19 cellular contexts compared by ENCODE assay signal in the genomic region with DNA sequence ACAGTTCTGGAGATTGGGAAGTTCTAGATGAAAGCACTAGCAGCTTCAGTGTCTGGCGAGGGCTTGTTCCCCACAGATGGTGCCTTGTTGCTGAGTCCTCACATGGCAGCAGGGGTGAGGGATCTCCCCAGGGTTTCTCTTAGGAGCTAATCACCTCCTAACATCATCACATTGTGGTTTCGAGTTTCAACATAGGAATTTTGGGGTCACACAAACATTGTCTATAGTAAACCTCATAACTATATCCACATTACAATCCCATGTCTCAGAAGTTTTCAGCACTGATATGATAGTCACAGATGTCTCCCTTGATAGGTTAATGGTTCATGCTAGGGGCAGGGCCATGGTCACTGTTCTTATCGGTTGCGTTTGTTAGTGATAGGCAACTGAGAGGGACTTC. TPM values are rescaled to one million over a fixed set of nuclear protein-coding genes. Genes with fewer than 3 reads are reported as not detected.
DNase-seq lines count a peak whose midpoint lies in the region; ATAC-seq and TF ChIP-seq lines count a peak whose summit lies in the region.
"Had no signal": no experiment of that assay in that cellular context is flagged by ENCODE, and none has a peak within 500 bp of the region (broad histone marks: within the 10 kb centered on the region; RNA-seq: fewer than 3 reads in every experiment).

No MANE protein-coding gene starts in this region.

- no peaks in the 10 kb centered on the region for H3K9me3 Mint-ChIP-seq in activated naive CD4-positive, alpha-beta T cell treated with anti-CD3 and anti-CD28 coated beads for 36 hours
- H3K9me3 Mint-ChIP-seq in T-cell: no peaks in the 10 kb centered on the region
- H3K9me3 Mint-ChIP-seq: activated naive CD4-positive, alpha-beta T cell treated with anti-CD3 and anti-CD28 coated beads, Interleukin-2, amount 10 ng/mL, durations not matched to agents 7 days and 5 days; memory B cell had no signal

- CTCF ChIA-PET in activated naive CD4-positive, alpha-beta T cell treated with anti-CD3 and anti-CD28 coated beads for 36 hours (lab: Charles Lee): no interaction called here
- CTCF ChIA-PET in T-cell (lab: Charles Lee): no interaction called here

- intact Hi-C loops in activated naive CD4-positive, alpha-beta T cell treated with anti-CD3 and anti-CD28 coated beads for 36 hours (cut with micrococcal nuclease): no loop called here

- peaks cover 37% of the 10 kb centered on the region for H3K36me3 Mint-ChIP-seq in activated naive CD4-positive, alpha-beta T cell treated with anti-CD3 and anti-CD28 coated beads for 36 hours (ENCODE audit: low read depth)
- H3K36me3 Mint-ChIP-seq in T-cell: peaks cover 56% of the 10 kb centered on the region

- H3K4me1 Mint-ChIP-seq in activated naive CD4-positive, alpha-beta T cell treated with anti-CD3 and anti-CD28 coated beads for 36 hours (ENCODE audit: low read depth): peaks cover 33% of the 10 kb centered on the region
- H3K4me1 Mint-ChIP-seq in T-cell: peaks cover 23 to 38% (median 33%) of the 10 kb centered on the region in 3 donors
- H3K4me1 Mint-ChIP-seq: memory B cell had no signal

- POLR2A ChIA-PET in T-cell (lab: Charles Lee): no interaction called here

- ATAC-seq in T-cell (replicated peaks in 1 of 4): no peak
- ATAC-seq: activated CD4-positive, CD25-positive, alpha-beta regulatory T cell treated with anti-CD3 and anti-CD28 coated beads, Interleukin-2, amount 50 U/mL, for 24 hours; body of pancreas; heart left ventricle had no signal

- no peak for TF ChIP-seq CTCF in fibroblast of pulmonary artery (IDR thresholded peaks at IDR 0.05; ENCODE audit: low read length, missing control alignments)

- H3K27me3 Mint-ChIP-seq in activated naive CD4-positive, alpha-beta T cell treated with anti-CD3 and anti-CD28 coated beads for 36 hours (ENCODE audit: low read depth): no peaks in the 10 kb centered on the region
- H3K27me3 Mint-ChIP-seq in T-cell: no peaks in the 10 kb centered on the region
- H3K27me3 Mint-ChIP-seq: activated naive CD4-positive, alpha-beta T cell treated with anti-CD3 and anti-CD28 coated beads, Interleukin-2, amount 10 ng/mL, durations not matched to agents 7 days and 5 days; memory B cell had no signal

- H3K27ac Mint-ChIP-seq in activated naive CD4-positive, alpha-beta T cell treated with anti-CD3 and anti-CD28 coated beads for 36 hours: peak overlapping the region; percentile 77
- peak overlapping the region; percentile 61 to 72 for H3K27ac Mint-ChIP-seq in T-cell
- H3K27ac Mint-ChIP-seq: activated naive CD4-positive, alpha-beta T cell treated with anti-CD3 and anti-CD28 coated beads, Interleukin-2, amount 10 ng/mL, durations not matched to agents 7 days and 5 days; memory B cell had no signal

- DNase-seq in activated naive CD4-positive, alpha-beta T cell treated with anti-CD3 and anti-CD28 coated beads for 36 hours: no peak
- no peak for DNase-seq in activated naive CD4-positive, alpha-beta T cell (lab: John Stamatoyannopoulos, UW)
- DNase-seq in T-cell (no peak), fibroblast of pulmonary artery (ENCODE audit: low read depth) (peak; percentile 6), stromal cell of bone marrow (ENCODE audit: low read depth) (peak; percentile 10), NCI-H2081 (lab: John Stamatoyannopoulos, UW) (no peak), D341Med (ENCODE audit: low spot score) (no peak), KG1 (lab: John Stamatoyannopoulos, UW) (no peak)
- DNase-seq: activated naive CD4-positive, alpha-beta T cell treated with anti-CD3 and anti-CD28 coated beads, Interleukin-2, amount 10 ng/mL, durations not matched to agents 7 days and 5 days; body of pancreas; cortex of kidney; heart left ventricle; NCI-H2081 treated with DMSO at 0.1 percent for 48 hours; stomach had no signal

- H3K4me3 Mint-ChIP-seq in activated naive CD4-positive, alpha-beta T cell treated with anti-CD3 and anti-CD28 coated beads for 36 hours: no peak overlapping the region
- no peak overlapping the region for H3K4me3 Mint-ChIP-seq in T-cell
- H3K4me3 Mint-ChIP-seq: activated naive CD4-positive, alpha-beta T cell treated with anti-CD3 and anti-CD28 coated beads, Interleukin-2, amount 10 ng/mL, durations not matched to agents 7 days and 5 days; memory B cell had no signal

- H3K4me3 ChIP-seq in fibroblast of pulmonary artery (replicated peaks; ENCODE audit: low read depth, low read length): no peak overlapping the region
- H3K4me3 ChIP-seq: body of pancreas, heart left ventricle, stomach had no signal

RNA-seq across cellular contexts. Expression of gene CLUAP1, which starts 13.8 kb away (rescaled TPM):
- total RNA-seq in activated naive CD4-positive, alpha-beta T cell treated with anti-CD3 and anti-CD28 coated beads for 36 hours: 10 to 100 TPM; 12.1 to 13.9 TPM
- total RNA-seq in T-cell: 10 to 100 TPM; 22.5 to 36.2 (median 32.6) TPM

RNA-seq across cellular contexts. Expression of gene C16orf90, which starts 19.3 kb away (rescaled TPM):
- not detected for total RNA-seq in activated naive CD4-positive, alpha-beta T cell treated with anti-CD3 and anti-CD28 coated beads for 36 hours
- total RNA-seq in T-cell: not detected
- total RNA-seq: body of pancreas; endothelial cell of umbilical vein; heart left ventricle; stomach; T-helper 2 cell treated with Interferon-gamma antibody and Interleukin-4, amounts not matched to agents 100 ng/mL and 5 ng/mL, for 36 hours; ureter had no signal

Comparison
In these comparisons a context has a peak if more than half of its experiments do, and no peak if none do; other contexts are left out.
1. DNase-seq: peak in fibroblast of pulmonary artery (single experiment) and stromal cell of bone marrow (single experiment); none in activated naive CD4-positive, alpha-beta T cell treated with anti-CD3 and anti-CD28 coated beads for 36 hours (single experiment), activated naive CD4-positive, alpha-beta T cell (0 of 4), T-cell (0 of 34), NCI-H2081 (0 of 2), D341Med (single experiment) and KG1 (single experiment).